In the genomic region with DNA sequence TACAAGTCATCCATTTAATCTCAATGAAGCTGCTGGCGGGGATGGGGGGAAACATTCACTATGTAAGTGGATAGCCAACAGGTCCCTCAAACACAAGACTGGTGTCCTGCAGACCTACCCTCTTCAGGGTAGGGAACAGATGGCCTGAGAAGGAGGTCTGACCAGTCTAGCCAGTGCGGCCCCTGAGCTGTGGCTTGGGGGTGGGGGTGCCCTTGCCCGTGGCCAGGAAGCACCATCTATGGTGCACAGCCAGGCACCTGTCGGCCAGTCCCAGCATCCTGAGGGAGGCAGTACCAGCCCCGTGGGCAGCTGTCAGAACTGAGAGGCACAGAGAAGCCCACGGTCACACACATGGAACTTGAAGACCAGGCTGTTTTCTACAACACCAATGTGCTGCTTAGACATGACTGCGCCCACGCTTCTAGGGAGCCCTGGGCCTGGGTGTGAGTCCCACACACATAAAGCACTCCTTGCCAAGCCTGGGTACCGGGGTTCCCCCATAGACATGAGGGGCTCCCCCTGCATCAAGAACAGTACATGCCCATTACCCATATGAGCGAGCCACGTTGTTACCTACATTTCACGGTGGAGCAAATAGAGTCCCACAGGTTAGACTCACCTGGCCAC, we compare ENCODE assay signal across 26 cellular contexts. TPM values are rescaled to one million over a fixed set of nuclear protein-coding genes. Genes with fewer than 3 reads are reported as not detected.
DNase-seq lines count a peak whose midpoint lies in the region; ATAC-seq and TF ChIP-seq lines count a peak whose summit lies in the region.
"Had no signal": no experiment of that assay in that cellular context is flagged by ENCODE, and none has a peak within 500 bp of the region (broad histone marks: within the 10 kb centered on the region; RNA-seq: fewer than 3 reads in every experiment).

No MANE protein-coding gene starts in this region.

- no peak overlapping the region for H4K8ac ChIP-seq in mesenchymal stem cell (ENCODE audit: low read length)

- no peaks in the 10 kb centered on the region for H3K79me2 ChIP-seq in smooth muscle cell (ENCODE audit: low read depth)

- WGBS in mesenchymal stem cell, result 92% methylated on average over 12 of the region's 12 CpGs
- 96% methylated on average over 12 of the region's 12 CpGs for WGBS in smooth muscle cell (ENCODE audit: low lambda C conversion rate)

- peak; percentile 78 for ATAC-seq in activated CD4-positive, alpha-beta T cell treated with anti-CD3 and anti-CD28 coated beads for 36 hours
- ATAC-seq: naive thymus-derived CD8-positive, alpha-beta T cell had no signal

- no peak overlapping the region for H3K4me2 ChIP-seq in mesenchymal stem cell (ENCODE audit: low read length, poor library complexity, severe bottlenecking)
- no peak overlapping the region for H3K4me2 ChIP-seq in smooth muscle cell
- H3K4me2 ChIP-seq: KMS-11, SK-N-SH had no signal

- H3K9me3 ChIP-seq in mesenchymal stem cell (ENCODE audit: control insufficient read depth, low read length), result no peaks in the 10 kb centered on the region
- no peaks in the 10 kb centered on the region for H3K9me3 ChIP-seq in Caco-2
- H3K9me3 ChIP-seq in smooth muscle cell (replicated peaks; ENCODE audit: low read depth), result no peaks in the 10 kb centered on the region
- H3K9me3 ChIP-seq: ascending aorta, SK-N-SH had no signal

- H3K14ac ChIP-seq in mesenchymal stem cell (ENCODE audit: low read length in 2 of 2), result peak overlapping the region in 1 of 2 experiments; percentile 50

- H3K27ac ChIP-seq in mesenchymal stem cell (ENCODE audit: low read length, poor library complexity, severe bottlenecking) (no peak overlapping the region), smooth muscle cell (ENCODE audit: low read depth) (no peak overlapping the region)
- H3K27ac ChIP-seq: 22Rv1, ascending aorta, KMS-11, RWPE1, skin epidermis had no signal

- H3K36me3 ChIP-seq in mesenchymal stem cell (ENCODE audit: control insufficient read depth in 1 of 2, insufficient read depth in 2 of 2, low read depth in 1 of 2, low read length in 2 of 2) (no peaks in the 10 kb centered on the region), Caco-2 (ENCODE audit: control insufficient read depth, insufficient read depth, low read length) (no peaks in the 10 kb centered on the region), smooth muscle cell (ENCODE audit: low read depth) (no peaks in the 10 kb centered on the region)
- H3K36me3 ChIP-seq: ascending aorta had no signal

- H2BK15ac ChIP-seq in mesenchymal stem cell (ENCODE audit: low read depth, poor library complexity, severe bottlenecking), result no peak overlapping the region

- no TSS peak for BruUV-seq in Caco-2 (replicated peaks; lab: Mats Ljungman, UMichigan)

- no peak overlapping the region for H2BK12ac ChIP-seq in mesenchymal stem cell (ENCODE audit: low read length in 2 of 2)

- H3K27ac Mint-ChIP-seq in activated CD4-positive, alpha-beta T cell treated with anti-CD3 and anti-CD28 coated beads for 36 hours, result no peak overlapping the region
- no peak overlapping the region for H3K27ac Mint-ChIP-seq in activated CD4-positive, alpha-beta T cell treated with anti-CD3 and anti-CD28 coated beads, Interleukin-2, amount 10 ng/mL, durations not matched to agents 24 days and 14 days
- no peak overlapping the region for H3K27ac Mint-ChIP-seq in Caco-2 (ENCODE audit: unreplicated experiment)
- H3K27ac Mint-ChIP-seq: activated naive CD8-positive, alpha-beta T cell; activated T-helper 1 cell treated with anti-CD3 and anti-CD28 coated beads, Interleukin-12 subunit alpha, Interleukin-12 subunit beta, Interleukin-2, Interleukin-4 antibody, amounts not matched to agents 30 ng/mL and 10 ng/mL and 1 ng/mL, durations not matched to agents 14 hours and 24 hours and 36 hours; HFFc6; T-helper 1 cell treated with Interleukin-12 subunit alpha and Interleukin-12 subunit beta and Interleukin-4 antibody, amounts not matched to agents 30 μg/mL and 1 μg/mL, for 36 hours had no signal

- peaks cover 5% of the 10 kb centered on the region for H3K4me1 Mint-ChIP-seq in activated CD4-positive, alpha-beta T cell treated with anti-CD3 and anti-CD28 coated beads for 36 hours
- H3K4me1 Mint-ChIP-seq in activated CD4-positive, alpha-beta T cell treated with anti-CD3 and anti-CD28 coated beads, Interleukin-2, amount 10 ng/mL, durations not matched to agents 24 days and 14 days, result peaks cover 11% of the 10 kb centered on the region
- H3K4me1 Mint-ChIP-seq in Caco-2 (ENCODE audit: low read depth, unreplicated experiment), result no peaks in the 10 kb centered on the region
- H3K4me1 Mint-ChIP-seq: central memory CD8-positive, alpha-beta T cell; naive thymus-derived CD8-positive, alpha-beta T cell had no signal

- H3F3A ChIP-seq in smooth muscle cell (ENCODE audit: low read depth), result no peaks in the 10 kb centered on the region

- H3K27me3 Mint-ChIP-seq in activated CD4-positive, alpha-beta T cell treated with anti-CD3 and anti-CD28 coated beads for 36 hours, result no peaks in the 10 kb centered on the region
- H3K27me3 Mint-ChIP-seq in activated CD4-positive, alpha-beta T cell treated with anti-CD3 and anti-CD28 coated beads, Interleukin-2, amount 10 ng/mL, durations not matched to agents 24 days and 14 days, result no peaks in the 10 kb centered on the region
- H3K27me3 Mint-ChIP-seq in Caco-2 (ENCODE audit: insufficient read depth, unreplicated experiment), result no peaks in the 10 kb centered on the region
- H3K27me3 Mint-ChIP-seq: activated naive CD8-positive, alpha-beta T cell; central memory CD8-positive, alpha-beta T cell; naive thymus-derived CD8-positive, alpha-beta T cell had no signal

- H3K9me3 Mint-ChIP-seq in activated CD4-positive, alpha-beta T cell treated with anti-CD3 and anti-CD28 coated beads for 36 hours (ENCODE audit: low read depth), result no peaks in the 10 kb centered on the region
- H3K9me3 Mint-ChIP-seq in activated CD4-positive, alpha-beta T cell treated with anti-CD3 and anti-CD28 coated beads, Interleukin-2, amount 10 ng/mL, durations not matched to agents 24 days and 14 days, result no peaks in the 10 kb centered on the region
- no peaks in the 10 kb centered on the region for H3K9me3 Mint-ChIP-seq in Caco-2 (ENCODE audit: unreplicated experiment)
- H3K9me3 Mint-ChIP-seq: activated T-helper 1 cell treated with anti-CD3 and anti-CD28 coated beads, Interleukin-12 subunit alpha, Interleukin-12 subunit beta, Interleukin-2, Interleukin-4 antibody, amounts not matched to agents 30 ng/mL and 10 ng/mL and 1 ng/mL, durations not matched to agents 14 hours and 24 hours and 36 hours; central memory CD8-positive, alpha-beta T cell; dendritic cell treated with granulocyte-macrophage colony-stimulating factor and Interleukin-4, amounts not matched to agents 40 ng/mL and 50 ng/mL, for 4 days; HFFc6; naive thymus-derived CD8-positive, alpha-beta T cell; T-helper 1 cell treated with Interleukin-12 subunit alpha and Interleukin-12 subunit beta and Interleukin-4 antibody, amounts not matched to agents 30 μg/mL and 1 μg/mL, for 36 hours had no signal

- no peak overlapping the region for H3K18ac ChIP-seq in mesenchymal stem cell (ENCODE audit: low read depth in 1 of 2, low read length in 2 of 2)

- H3K36me3 Mint-ChIP-seq in activated CD4-positive, alpha-beta T cell treated with anti-CD3 and anti-CD28 coated beads for 36 hours (ENCODE audit: low read depth), result peaks cover 2% of the 10 kb centered on the region
- H3K36me3 Mint-ChIP-seq in activated CD4-positive, alpha-beta T cell treated with anti-CD3 and anti-CD28 coated beads, Interleukin-2, amount 10 ng/mL, durations not matched to agents 24 days and 14 days (ENCODE audit: low read depth), result peaks cover 3% of the 10 kb centered on the region
- H3K36me3 Mint-ChIP-seq in Caco-2 (ENCODE audit: insufficient read depth, unreplicated experiment), result no peaks in the 10 kb centered on the region

- no peak overlapping the region for H2BK5ac ChIP-seq in mesenchymal stem cell (ENCODE audit: low read depth, low read length, poor library complexity, severe bottlenecking)

- H3K9ac ChIP-seq in mesenchymal stem cell (ENCODE audit: low read length) (peak overlapping the region; percentile 21), smooth muscle cell (ENCODE audit: low read depth) (no peak overlapping the region)
- H3K9ac ChIP-seq: KMS-11, SK-N-SH had no signal

- no peak overlapping the region for H3K23ac ChIP-seq in mesenchymal stem cell (ENCODE audit: low read length in 2 of 2)

- CTCF ChIA-PET in activated CD4-positive, alpha-beta T cell treated with anti-CD3 and anti-CD28 coated beads for 36 hours (lab: Charles Lee), result interaction anchor here (0.6 to 1.9 kb wide), 2 partner anchors 10 to 30 kb away, joined by 3 to 5 read pairs; no protein-coding TSS in a partner anchor
- CTCF ChIA-PET in Caco-2 (lab: Charles Lee), result interaction anchor here (1.4 kb wide), 1 partner anchor 10 kb away, joined by 4 read pairs; no protein-coding TSS in a partner anchor

- no peaks in the 10 kb centered on the region for H3K79me1 ChIP-seq in mesenchymal stem cell (replicated peaks; ENCODE audit: low read length, poor library complexity, severe bottlenecking)

- H3K27me3 ChIP-seq in mesenchymal stem cell (ENCODE audit: control insufficient read depth in 1 of 2, insufficient read depth in 1 of 2, low read length in 2 of 2) (peaks cover 4 to 7% of the 10 kb centered on the region in 2 experiments), Caco-2 (replicated peaks; ENCODE audit: control insufficient read depth, insufficient read depth, low read length) (no peaks in the 10 kb centered on the region), smooth muscle cell (ENCODE audit: low read depth) (no peaks in the 10 kb centered on the region)
- H3K27me3 ChIP-seq: ascending aorta had no signal

- H3K4me1 ChIP-seq in mesenchymal stem cell (ENCODE audit: control insufficient read depth, insufficient read depth, low read depth, low read length), result peaks cover 10% of the 10 kb centered on the region
- H3K4me1 ChIP-seq in Caco-2, result no peaks in the 10 kb centered on the region
- peaks cover 3% of the 10 kb centered on the region for H3K4me1 ChIP-seq in smooth muscle cell (ENCODE audit: low read depth)

- H2AK5ac ChIP-seq in mesenchymal stem cell (ENCODE audit: low read length, severe bottlenecking), result no peak overlapping the region

- no peak overlapping the region for H2AFZ ChIP-seq in mesenchymal stem cell (ENCODE audit: low read depth, low read length)
- no peak overlapping the region for H2AFZ ChIP-seq in smooth muscle cell (ENCODE audit: low read depth)

- peak overlapping the region in 1 of 2 experiments; percentile 18 for H3K4me3 ChIP-seq in mesenchymal stem cell (ENCODE audit: insufficient read depth in 1 of 2, low read depth in 1 of 2, low read length in 2 of 2)
- H3K4me3 ChIP-seq in Caco-2 (ENCODE audit: low read depth, low read length), result no peak overlapping the region
- H3K4me3 ChIP-seq in smooth muscle cell, result no peak overlapping the region
- H3K4me3 ChIP-seq: ascending aorta, skin epidermis had no signal

- H3K4ac ChIP-seq in mesenchymal stem cell (ENCODE audit: low read depth in 1 of 2, low read length in 2 of 2), result no peak overlapping the region

- no peak overlapping the region for H4K91ac ChIP-seq in mesenchymal stem cell (ENCODE audit: low read length)

- intact Hi-C loops in activated CD4-positive, alpha-beta T cell treated with anti-CD3 and anti-CD28 coated beads for 36 hours (cut with DNase I, micrococcal nuclease), result no loop called here
- intact Hi-C loops in activated CD4-positive, alpha-beta T cell treated with anti-CD3 and anti-CD28 coated beads, Interleukin-2, amount 10 ng/mL, durations not matched to agents 24 days and 14 days (cut with micrococcal nuclease), result no loop called here
- intact Hi-C loops in Caco-2 (cut with micrococcal nuclease; ENCODE audit: unreplicated experiment), result no loop called here

- no peak overlapping the region for H2BK120ac ChIP-seq in mesenchymal stem cell (ENCODE audit: low read depth, low read length)

- no peaks in the 10 kb centered on the region for H4K20me1 ChIP-seq in smooth muscle cell (ENCODE audit: low read depth)

- POLR2A ChIA-PET in activated CD4-positive, alpha-beta T cell treated with anti-CD3 and anti-CD28 coated beads for 36 hours (lab: Charles Lee), result interaction anchor here (0.6 to 1.4 kb wide), 2 partner anchors 17 to 139 kb away, joined by 3 read pairs; no protein-coding TSS in a partner anchor
- POLR2A ChIA-PET in Caco-2 (lab: Charles Lee), result interaction anchor here (1.4 kb wide), 1 partner anchor 130 kb away, joined by 3 read pairs; a partner anchor contains a TSS

- TF ChIP-seq CTCF in Caco-2 (IDR thresholded peaks at IDR 0.05; ENCODE audit: insufficient read depth in 1 of 2, low read depth in 1 of 2, low read length in 1 of 2, severe bottlenecking in 1 of 2, unreplicated experiment in 1 of 2) (no peak), smooth muscle cell (IDR thresholded peaks at IDR 0.05; ENCODE audit: borderline replicate concordance, insufficient read depth, poor library complexity, severe bottlenecking) (no peak)

- peak; percentile 57 for DNase-seq in activated CD4-positive, alpha-beta T cell treated with anti-CD3 and anti-CD28 coated beads for 36 hours
- DNase-seq in activated CD4-positive, alpha-beta T cell treated with anti-CD3 and anti-CD28 coated beads, Interleukin-2, amount 10 ng/mL, durations not matched to agents 24 days and 14 days, result no peak
- DNase-seq in stimulated activated CD4-positive, alpha-beta T cell treated with anti-CD3 and anti-CD28 coated beads, Interleukin-15, amount 100 ng/mL, for 24 hours, result peak; percentile 23
- no peak for DNase-seq in stimulated activated CD4-positive, alpha-beta T cell treated with anti-CD3 and anti-CD28 coated beads, Interleukin-4, amount 100 ng/mL, for 1 hour
- no peak for DNase-seq in mesenchymal stem cell
- no peak for DNase-seq in Caco-2
- DNase-seq in effector CD4-positive, alpha-beta T cell, result no peak
- DNase-seq in smooth muscle cell (lab: John Stamatoyannopoulos, UW; ENCODE audit: unreplicated experiment), result no peak
- DNase-seq: HFFc6; midbrain; MM.1S; naive thymus-derived CD8-positive, alpha-beta T cell; NCI-H1417; NCI-H345; NCI-H774; SK-N-SH had no signal

- H3K4me3 Mint-ChIP-seq in activated CD4-positive, alpha-beta T cell treated with anti-CD3 and anti-CD28 coated beads for 36 hours, result no peak overlapping the region
- H3K4me3 Mint-ChIP-seq in activated CD4-positive, alpha-beta T cell treated with anti-CD3 and anti-CD28 coated beads, Interleukin-2, amount 10 ng/mL, durations not matched to agents 24 days and 14 days, result no peak overlapping the region
- no peak overlapping the region for H3K4me3 Mint-ChIP-seq in Caco-2 (ENCODE audit: unreplicated experiment)
- H3K4me3 Mint-ChIP-seq: activated naive CD8-positive, alpha-beta T cell; activated T-helper 1 cell treated with anti-CD3 and anti-CD28 coated beads, Interleukin-12 subunit alpha, Interleukin-12 subunit beta, Interleukin-2, Interleukin-4 antibody, amounts not matched to agents 30 ng/mL and 10 ng/mL and 1 ng/mL, durations not matched to agents 14 hours and 24 hours and 36 hours; central memory CD8-positive, alpha-beta T cell; dendritic cell treated with granulocyte-macrophage colony-stimulating factor and Interleukin-4, amounts not matched to agents 40 ng/mL and 50 ng/mL, for 4 days; HFFc6; naive thymus-derived CD8-positive, alpha-beta T cell; T-helper 1 cell treated with Interleukin-12 subunit alpha and Interleukin-12 subunit beta and Interleukin-4 antibody, amounts not matched to agents 30 μg/mL and 1 μg/mL, for 36 hours had no signal

RNA-seq across cellular contexts. Expression of a gene that starts 40.9 kb away (rescaled TPM):
- total RNA-seq in activated CD4-positive, alpha-beta T cell treated with anti-CD3 and anti-CD28 coated beads for 36 hours, result 10 to 100 TPM; 56.0 to 69.8 TPM
- 63.8 and 65.6 TPM in 2 replicates for total RNA-seq in activated CD4-positive, alpha-beta T cell treated with anti-CD3 and anti-CD28 coated beads, Interleukin-2, amount 10 ng/mL, durations not matched to agents 24 days and 14 days
- polyA plus RNA-seq in mesenchymal stem cell (2013, experiment 1 of 2), result 4.6 TPM
- polyA plus RNA-seq in mesenchymal stem cell (2013, experiment 2 of 2), result 4.4 TPM
- total RNA-seq in Caco-2 (2022), result 47.4 and 52.7 TPM in 2 replicates
- total RNA-seq in smooth muscle cell, result 6.1 and 9.7 TPM in 2 replicates
- 9.8 and 11.3 TPM in 2 replicates for polyA plus RNA-seq in smooth muscle cell
- total RNA-seq: ascending aorta had no signal

Comparison
In these comparisons a context has a peak if more than half of its experiments do, and no peak if none do; other contexts are left out.
1. DNase-seq: peak in activated CD4-positive, alpha-beta T cell treated with anti-CD3 and anti-CD28 coated beads for 36 hours (single experiment) and stimulated activated CD4-positive, alpha-beta T cell treated with anti-CD3 and anti-CD28 coated beads, Interleukin-15, amount 100 ng/mL, for 24 hours (single experiment); none in activated CD4-positive, alpha-beta T cell treated with anti-CD3 and anti-CD28 coated beads, Interleukin-2, amount 10 ng/mL, durations not matched to agents 24 days and 14 days (single experiment), stimulated activated CD4-positive, alpha-beta T cell treated with anti-CD3 and anti-CD28 coated beads, Interleukin-4, amount 100 ng/mL, for 1 hour (single experiment), mesenchymal stem cell (single experiment), Caco-2 (0 of 2), effector CD4-positive, alpha-beta T cell (single experiment) and smooth muscle cell (single experiment).